9 cellular contexts compared by ENCODE assay signal in genomic region chr12:49059063-49059384, GRCh38. TPM values are rescaled to one million over a fixed set of nuclear protein-coding genes. Genes with fewer than 3 reads are reported as not detected.
DNase-seq lines count a peak whose midpoint lies in the region; ATAC-seq and TF ChIP-seq lines count a peak whose summit lies in the region.
"Had no signal": no experiment of that assay in that cellular context is flagged by ENCODE, and none has a peak within 500 bp of the region (broad histone marks: within the 10 kb centered on the region; RNA-seq: fewer than 3 reads in every experiment).

No MANE protein-coding gene starts in this region.

- H3K27me3 ChIP-seq in left lung = no peaks in the 10 kb centered on the region
- H3K27me3 ChIP-seq in thymus (ENCODE audit: control insufficient read depth, insufficient read depth) = no peaks in the 10 kb centered on the region

- peak overlapping the region; percentile 86 for H3K27ac Mint-ChIP-seq in activated CD4-positive, alpha-beta T cell treated with anti-CD3 and anti-CD28 coated beads, Interleukin-2, amount 10 ng/mL, durations not matched to agents 24 days and 14 days
- H3K27ac Mint-ChIP-seq in activated naive CD8-positive, alpha-beta T cell treated with anti-CD3 and anti-CD28 coated beads, Interleukin-2, amount 50 U/mL, for 24 hours = peak overlapping the region; percentile 90

- H3K27me3 Mint-ChIP-seq in activated CD4-positive, alpha-beta T cell treated with anti-CD3 and anti-CD28 coated beads, Interleukin-2, amount 10 ng/mL, durations not matched to agents 24 days and 14 days = no peaks in the 10 kb centered on the region
- no peaks in the 10 kb centered on the region for H3K27me3 Mint-ChIP-seq in activated naive CD8-positive, alpha-beta T cell treated with anti-CD3 and anti-CD28 coated beads, Interleukin-2, amount 50 U/mL, for 24 hours

- no peak for DNase-seq in activated CD4-positive, alpha-beta T cell treated with anti-CD3 and anti-CD28 coated beads, Interleukin-2, amount 10 ng/mL, durations not matched to agents 24 days and 14 days
- DNase-seq in activated CD4-positive, alpha-beta T cell treated with anti-CD3 and anti-CD28 coated beads for 4 hours = no peak
- DNase-seq in activated naive CD8-positive, alpha-beta T cell treated with anti-CD3 and anti-CD28 coated beads, Interleukin-2, amount 50 U/mL, for 24 hours = peak; percentile 12
- DNase-seq in left lung (no peak), AML-193 (lab: John Stamatoyannopoulos, UW) (no peak), NCI-H524 (lab: John Stamatoyannopoulos, UW) (no peak), superior temporal gyrus (ENCODE audit: extremely low spot score) (no peak)

- H3K36me3 ChIP-seq in left lung (peaks cover 0 to 12% of the 10 kb centered on the region in 2 donors), thymus (ENCODE audit: control insufficient read depth, insufficient read depth) (peaks cover 10% of the 10 kb centered on the region)

- H3K4me1 ChIP-seq in left lung (peaks cover 24 to 61% of the 10 kb centered on the region in 2 donors), thymus (ENCODE audit: control insufficient read depth, insufficient read depth, low read length) (peaks cover 42% of the 10 kb centered on the region)

- peak overlapping the region; percentile 98 for H3K4me3 Mint-ChIP-seq in activated CD4-positive, alpha-beta T cell treated with anti-CD3 and anti-CD28 coated beads, Interleukin-2, amount 10 ng/mL, durations not matched to agents 24 days and 14 days
- H3K4me3 Mint-ChIP-seq in activated naive CD8-positive, alpha-beta T cell treated with anti-CD3 and anti-CD28 coated beads, Interleukin-2, amount 50 U/mL, for 24 hours = peak overlapping the region; percentile 97

- no peak for TF ChIP-seq CTCF in left lung (IDR thresholded peaks at IDR 0.05)

- H3K9me3 ChIP-seq in left lung = no peaks in the 10 kb centered on the region
- H3K9me3 ChIP-seq in thymus (ENCODE audit: control insufficient read depth) = peaks cover 1% of the 10 kb centered on the region

- intact Hi-C loops in activated CD4-positive, alpha-beta T cell treated with anti-CD3 and anti-CD28 coated beads, Interleukin-2, amount 10 ng/mL, durations not matched to agents 24 days and 14 days (cut with micrococcal nuclease) = no loop called here
- intact Hi-C loops in left lung (cut with DNase I) = no loop called here

- H3K9me3 Mint-ChIP-seq in activated CD4-positive, alpha-beta T cell treated with anti-CD3 and anti-CD28 coated beads, Interleukin-2, amount 10 ng/mL, durations not matched to agents 24 days and 14 days = no peaks in the 10 kb centered on the region
- no peaks in the 10 kb centered on the region for H3K9me3 Mint-ChIP-seq in activated naive CD8-positive, alpha-beta T cell treated with anti-CD3 and anti-CD28 coated beads, Interleukin-2, amount 50 U/mL, for 24 hours

- peaks cover 53% of the 10 kb centered on the region for H3K4me1 Mint-ChIP-seq in activated CD4-positive, alpha-beta T cell treated with anti-CD3 and anti-CD28 coated beads, Interleukin-2, amount 10 ng/mL, durations not matched to agents 24 days and 14 days
- peaks cover 53% of the 10 kb centered on the region for H3K4me1 Mint-ChIP-seq in activated naive CD8-positive, alpha-beta T cell treated with anti-CD3 and anti-CD28 coated beads, Interleukin-2, amount 50 U/mL, for 24 hours

- WGBS in thymus = under 1% methylated on average over 3 of the region's 3 CpGs

- H3K27ac ChIP-seq in left lung (peak overlapping the region; percentile 95 to 97), thymus (ENCODE audit: low read depth) (peak overlapping the region; percentile 36)

- H3K4me3 ChIP-seq in left lung (peak overlapping the region; percentile 93 to 99), thymus (ENCODE audit: low read length) (peak overlapping the region; percentile 99)

- H3K36me3 Mint-ChIP-seq in activated CD4-positive, alpha-beta T cell treated with anti-CD3 and anti-CD28 coated beads, Interleukin-2, amount 10 ng/mL, durations not matched to agents 24 days and 14 days (ENCODE audit: low read depth) = peaks cover 31% of the 10 kb centered on the region
- H3K36me3 Mint-ChIP-seq in activated naive CD8-positive, alpha-beta T cell treated with anti-CD3 and anti-CD28 coated beads, Interleukin-2, amount 50 U/mL, for 24 hours (ENCODE audit: low read depth) = peaks cover 18% of the 10 kb centered on the region

- no peak for ATAC-seq in activated naive CD8-positive, alpha-beta T cell treated with anti-CD3 and anti-CD28 coated beads, Interleukin-2, amount 50 U/mL, for 24 hours
- no peak for ATAC-seq in left lung

RNA-seq across cellular contexts. Expression of gene KMT2D, which starts 1.6 kb away (rescaled TPM):
- total RNA-seq in activated CD4-positive, alpha-beta T cell treated with anti-CD3 and anti-CD28 coated beads, Interleukin-2, amount 10 ng/mL, durations not matched to agents 24 days and 14 days = 101 TPM in 2 replicates
- 100 to 1,000 TPM in 1 of 2 donors, 10 to 100 TPM in 1; 81.2 to 110 TPM for total RNA-seq in left lung
- 37.4 TPM for polyA plus RNA-seq in thymus

RNA-seq across cellular contexts. Expression of gene RHEBL1, which starts 10.8 kb away (rescaled TPM):
- total RNA-seq in activated CD4-positive, alpha-beta T cell treated with anti-CD3 and anti-CD28 coated beads, Interleukin-2, amount 10 ng/mL, durations not matched to agents 24 days and 14 days = 10.9 and 11.8 TPM in 2 replicates
- 1 to 10 TPM in 1 of 2 donors, under 1 TPM in 1; 0.71 to 1.1 TPM for total RNA-seq in left lung
- polyA plus RNA-seq in thymus = 1.6 TPM

RNA-seq across cellular contexts. Expression of gene DHH, which starts 35.6 kb away (rescaled TPM):
- total RNA-seq in activated CD4-positive, alpha-beta T cell treated with anti-CD3 and anti-CD28 coated beads, Interleukin-2, amount 10 ng/mL, durations not matched to agents 24 days and 14 days = 0.07 and 0.09 TPM in 2 replicates
- total RNA-seq in left lung = 1 to 10 TPM; 2.0 to 2.9 TPM
- 0.21 TPM for polyA plus RNA-seq in thymus
- total RNA-seq: Daoy had no signal

RNA-seq across cellular contexts. Expression of gene PRKAG1, which starts 40.4 kb away (rescaled TPM):
- total RNA-seq in activated CD4-positive, alpha-beta T cell treated with anti-CD3 and anti-CD28 coated beads, Interleukin-2, amount 10 ng/mL, durations not matched to agents 24 days and 14 days = 75.3 and 89.8 TPM in 2 replicates
- 10 to 100 TPM; 48.4 to 62.7 TPM for total RNA-seq in left lung
- 58.5 TPM for polyA plus RNA-seq in thymus

RNA-seq across cellular contexts. Expression of gene LMBR1L, which starts 51.6 kb away (rescaled TPM):
- 39.9 and 43.7 TPM in 2 replicates for total RNA-seq in activated CD4-positive, alpha-beta T cell treated with anti-CD3 and anti-CD28 coated beads, Interleukin-2, amount 10 ng/mL, durations not matched to agents 24 days and 14 days
- total RNA-seq in left lung = 10 to 100 TPM; 39.9 to 42.8 TPM
- polyA plus RNA-seq in thymus = 112 TPM
